Comparison of ENCODE assay signal across 1 cellular context in genomic region chr1:235131961-235132360, GRCh38.
TF ChIP-seq lines count a peak whose summit lies in the region.

No MANE protein-coding gene starts in this region.

TF ChIP-seq in GM23338, 12 proteins besides CTCF, POLR2A, EP300 and RAD21:
- TF ChIP-seq POLR2AphosphoS5 (IDR thresholded peaks at IDR 0.05; ENCODE audit: low read depth) (no peak), STAT1 (IDR thresholded peaks at IDR 0.05; ENCODE audit: unreplicated experiment) (no peak), NANOG (IDR thresholded peaks at IDR 0.05; ENCODE audit: borderline replicate concordance) (no peak), CREB1 (CRISPR knock-in tag; IDR thresholded peaks at IDR 0.05; ENCODE audit: low read depth) (no peak), ETS1 (IDR thresholded peaks at IDR 0.05) (no peak), EZH2 (IDR thresholded peaks at IDR 0.05; ENCODE audit: low read depth, unreplicated experiment) (no peak), ZNF331 (CRISPR knock-in tag; IDR thresholded peaks at IDR 0.05; ENCODE audit: low read depth) (no peak), ZNF114 (CRISPR knock-in tag; IDR thresholded peaks at IDR 0.05) (no peak), JUNB (IDR thresholded peaks at IDR 0.05; ENCODE audit: unreplicated experiment) (no peak), EZH2phosphoT487 (IDR thresholded peaks at IDR 0.05; ENCODE audit: unreplicated experiment) (no peak), ZNF462 (CRISPR knock-in tag; IDR thresholded peaks at IDR 0.05) (no peak)
- TF ChIP-seq, protein P1, sequence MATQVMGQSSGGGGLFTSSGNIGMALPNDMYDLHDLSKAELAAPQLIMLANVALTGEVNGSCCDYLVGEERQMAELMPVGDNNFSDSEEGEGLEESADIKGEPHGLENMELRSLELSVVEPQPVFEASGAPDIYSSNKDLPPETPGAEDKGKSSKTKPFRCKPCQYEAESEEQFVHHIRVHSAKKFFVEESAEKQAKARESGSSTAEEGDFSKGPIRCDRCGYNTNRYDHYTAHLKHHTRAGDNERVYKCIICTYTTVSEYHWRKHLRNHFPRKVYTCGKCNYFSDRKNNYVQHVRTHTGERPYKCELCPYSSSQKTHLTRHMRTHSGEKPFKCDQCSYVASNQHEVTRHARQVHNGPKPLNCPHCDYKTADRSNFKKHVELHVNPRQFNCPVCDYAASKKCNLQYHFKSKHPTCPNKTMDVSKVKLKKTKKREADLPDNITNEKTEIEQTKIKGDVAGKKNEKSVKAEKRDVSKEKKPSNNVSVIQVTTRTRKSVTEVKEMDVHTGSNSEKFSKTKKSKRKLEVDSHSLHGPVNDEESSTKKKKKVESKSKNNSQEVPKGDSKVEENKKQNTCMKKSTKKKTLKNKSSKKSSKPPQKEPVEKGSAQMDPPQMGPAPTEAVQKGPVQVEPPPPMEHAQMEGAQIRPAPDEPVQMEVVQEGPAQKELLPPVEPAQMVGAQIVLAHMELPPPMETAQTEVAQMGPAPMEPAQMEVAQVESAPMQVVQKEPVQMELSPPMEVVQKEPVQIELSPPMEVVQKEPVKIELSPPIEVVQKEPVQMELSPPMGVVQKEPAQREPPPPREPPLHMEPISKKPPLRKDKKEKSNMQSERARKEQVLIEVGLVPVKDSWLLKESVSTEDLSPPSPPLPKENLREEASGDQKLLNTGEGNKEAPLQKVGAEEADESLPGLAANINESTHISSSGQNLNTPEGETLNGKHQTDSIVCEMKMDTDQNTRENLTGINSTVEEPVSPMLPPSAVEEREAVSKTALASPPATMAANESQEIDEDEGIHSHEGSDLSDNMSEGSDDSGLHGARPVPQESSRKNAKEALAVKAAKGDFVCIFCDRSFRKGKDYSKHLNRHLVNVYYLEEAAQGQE (IDR thresholded peaks at IDR 0.05; ENCODE audit: unreplicated experiment): no peak
